19 cellular contexts compared by ENCODE assay signal in genomic region chr10:122123186-122123585, GRCh38.
"Had no signal": no experiment of that assay in that cellular context is flagged by ENCODE, and none has a peak within 500 bp of the region (broad histone marks: within the 10 kb centered on the region; RNA-seq: fewer than 3 reads in every experiment).

No MANE protein-coding gene starts in this region.

- H3K4me3 ChIP-seq: dorsolateral prefrontal cortex, heart right ventricle, neural progenitor cell, ovary, stomach, thoracic aorta, uterus had no signal

- H3K27ac ChIP-seq: dorsolateral prefrontal cortex, neural progenitor cell, ovary, stomach, thoracic aorta, uterus had no signal

- DNase-seq: cortex of kidney; dorsolateral prefrontal cortex; effector CD8-positive, alpha-beta T cell; foreskin melanocyte; heart right ventricle; left colon; nucleus accumbens; ovary; retina; small intestine; stimulated activated CD4-positive, alpha-beta T cell treated with anti-CD3 and anti-CD28 coated beads, Interleukin-12 subunit alpha, Interleukin-12 subunit beta, amount 100 ng/mL, for 4 hours; stimulated activated naive CD4-positive, alpha-beta T cell; stomach; substantia nigra; trophoblast cell; uterus had no signal

- H3K9ac ChIP-seq: neural progenitor cell had no signal

- H3K27me3 ChIP-seq: heart right ventricle, neural progenitor cell, ovary, stomach, uterus had no signal

- H3K9me3 ChIP-seq: heart right ventricle, ovary, stomach, thoracic aorta, uterus had no signal

- H3K4me2 ChIP-seq: neural progenitor cell had no signal

- ATAC-seq: heart right ventricle; left colon; natural killer cell treated with Interleukin-12 subunit alpha and Interleukin-12 subunit beta and Interleukin-15 and Interleukin-18, amount 100 ng/mL, for 72 hours had no signal

- H3K36me3 ChIP-seq: neural progenitor cell, ovary, uterus had no signal

- H2AFZ ChIP-seq: neural progenitor cell had no signal
